ENCODE assay signal across 26 cellular contexts in the genomic region with DNA sequence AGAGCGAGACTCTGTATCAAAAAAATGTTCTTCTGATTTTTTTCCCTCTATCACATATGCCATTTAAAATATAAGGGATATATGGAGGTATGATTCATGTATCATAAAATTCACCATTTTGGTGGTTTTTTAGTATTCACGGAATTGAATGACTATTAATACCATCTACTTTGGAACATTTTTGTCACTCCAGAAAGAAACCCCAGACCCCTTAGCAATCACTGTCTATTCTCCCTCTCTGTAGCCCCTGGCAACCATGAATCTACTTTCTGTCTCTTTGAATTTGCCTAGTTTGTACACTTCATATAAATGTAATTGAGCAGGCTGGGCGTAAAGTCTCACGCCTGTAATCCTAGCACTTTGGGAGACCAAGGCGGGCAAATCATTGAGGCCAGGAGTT.
DNase-seq lines count a peak whose midpoint lies in the region; ATAC-seq, FAIRE-seq and TF ChIP-seq lines count a peak whose summit lies in the region.
"Had no signal": no experiment of that assay in that cellular context is flagged by ENCODE, and none has a peak within 500 bp of the region (broad histone marks: within the 10 kb centered on the region; RNA-seq: fewer than 3 reads in every experiment).

No MANE protein-coding gene starts in this region.

- no peaks in the 10 kb centered on the region for H3K9me3 Mint-ChIP-seq in astrocyte (ENCODE audit: unreplicated experiment)
- H3K9me3 Mint-ChIP-seq: CD4-positive, CD25-positive, alpha-beta regulatory T cell had no signal

- intact Hi-C loops in left cardiac atrium (cut with DNase I) (loop anchor here in 1 of 2 donors (10.0 kb wide), 1 partner anchor 53 kb away; no protein-coding TSS in a partner anchor), lower lobe of right lung (cut with DNase I) (no loop called here)

- peak overlapping the region; percentile 31 for H3K27ac ChIP-seq in astrocyte (ENCODE audit: low read depth, low read length)
- no peak overlapping the region for H3K27ac ChIP-seq in lower lobe of right lung
- H3K27ac ChIP-seq: A549 had no signal

- H3K27ac Mint-ChIP-seq in astrocyte (ENCODE audit: unreplicated experiment), result peak overlapping the region; percentile 34
- H3K27ac Mint-ChIP-seq: CD4-positive, CD25-positive, alpha-beta regulatory T cell had no signal

- no peak for ATAC-seq in left cardiac atrium
- no peak for ATAC-seq in lower lobe of right lung
- ATAC-seq: A549, HCT116 had no signal

- FAIRE-seq in astrocyte (lab: Jason Lieb, UNC), result no peak
- FAIRE-seq: A549, GM12891, RCC 7860 had no signal

- peaks cover 16% of the 10 kb centered on the region for H3K4me1 Mint-ChIP-seq in astrocyte (ENCODE audit: low read depth, unreplicated experiment)

- DNase-seq in AG10803 (ENCODE audit: low read depth), result peak; percentile 30
- peak; percentile 59 for DNase-seq in ELR (ENCODE audit: low read depth)
- DNase-seq in astrocyte (ENCODE audit: low read depth), result peak; percentile 50
- peak; percentile 67 for DNase-seq in iris pigment epithelial cell (ENCODE audit: low read depth)
- DNase-seq in left cardiac atrium, result no peak
- no peak for DNase-seq in lower lobe of right lung
- no peak for DNase-seq in inferior parietal cortex (ENCODE audit: extremely low spot score)
- DNase-seq in kidney glomerular epithelial cell (lab: John Stamatoyannopoulos, UW), result no peak
- DNase-seq: BE2C; CD4-positive, CD25-positive, alpha-beta regulatory T cell; DMS79; GOT3; Kasumi-1; MG63; NCI-H1417; NCI-H1694 treated with DMSO at 0.1 percent for 48 hours; NCI-H2081 treated with DMSO at 0.1 percent for 48 hours; NCI-H2171 treated with DMSO at 0.1 percent for 48 hours; NCI-H524 treated with DMSO at 0.1 percent for 48 hours; NCI-H82; OCI-M1; Right ventricle myocardium superior had no signal

- no peak overlapping the region for H3K4me3 Mint-ChIP-seq in astrocyte (ENCODE audit: unreplicated experiment)
- H3K4me3 Mint-ChIP-seq: CD4-positive, CD25-positive, alpha-beta regulatory T cell had no signal

- peak overlapping the region; percentile 40 for H3K4me2 ChIP-seq in astrocyte (ENCODE audit: low read length)
- H3K4me2 ChIP-seq: A549 had no signal

- H3K79me2 ChIP-seq in astrocyte (ENCODE audit: insufficient read depth, low read length), result peaks cover 65% of the 10 kb centered on the region

- H3K9ac ChIP-seq in astrocyte (ENCODE audit: low read length), result no peak overlapping the region

- H3K27me3 Mint-ChIP-seq in astrocyte (ENCODE audit: low read depth, unreplicated experiment), result no peaks in the 10 kb centered on the region
- H3K27me3 Mint-ChIP-seq: CD4-positive, CD25-positive, alpha-beta regulatory T cell had no signal

- H4K20me1 ChIP-seq in astrocyte (ENCODE audit: insufficient read depth, low read length), result peaks cover 39% of the 10 kb centered on the region

- H3K4me3 ChIP-seq in AG10803 (ENCODE audit: low read length), result no peak overlapping the region
- H3K4me3 ChIP-seq in astrocyte (ENCODE audit: insufficient read depth, low read depth, low read length), result no peak overlapping the region
- H3K4me3 ChIP-seq in lower lobe of right lung, result no peak overlapping the region
- H3K4me3 ChIP-seq: A549, MG63 had no signal

- no peak overlapping the region for H2AFZ ChIP-seq in astrocyte (ENCODE audit: low read depth, low read length)

- H3K27me3 ChIP-seq in astrocyte (ENCODE audit: insufficient read depth, low read length) (no peaks in the 10 kb centered on the region), lower lobe of right lung (ENCODE audit: low read depth) (no peaks in the 10 kb centered on the region)
- H3K27me3 ChIP-seq: BE2C, MG63 had no signal

- H3K36me3 Mint-ChIP-seq in astrocyte (ENCODE audit: low read depth, unreplicated experiment), result no peaks in the 10 kb centered on the region
- H3K36me3 Mint-ChIP-seq: CD4-positive, CD25-positive, alpha-beta regulatory T cell had no signal

- TF ChIP-seq CTCF in AG10803 (conservative IDR thresholded peaks at IDR 0.05; ENCODE audit: low read length), result no peak
- no peak for TF ChIP-seq CTCF in astrocyte (IDR thresholded peaks at IDR 0.05; ENCODE audit: insufficient read depth, low read depth, low read length)
- no peak for TF ChIP-seq CTCF in lower lobe of right lung (IDR thresholded peaks at IDR 0.05)

- H3K36me3 ChIP-seq in astrocyte (ENCODE audit: insufficient read depth, low read length) (no peaks in the 10 kb centered on the region), lower lobe of right lung (no peaks in the 10 kb centered on the region)
- H3K36me3 ChIP-seq: BE2C, MG63 had no signal

- H3K4me1 ChIP-seq in astrocyte (ENCODE audit: insufficient read depth, low read length), result peaks cover 14% of the 10 kb centered on the region
- H3K4me1 ChIP-seq in lower lobe of right lung, result peaks cover 9% of the 10 kb centered on the region

- H3K9me3 ChIP-seq in astrocyte (ENCODE audit: insufficient read depth, low read depth, low read length) (no peaks in the 10 kb centered on the region), lower lobe of right lung (no peaks in the 10 kb centered on the region)
- H3K9me3 ChIP-seq: A549, BE2C, MG63 had no signal

Comparison
In these comparisons a context has a peak if more than half of its experiments do, and no peak if none do; other contexts are left out.
1. DNase-seq: peak in AG10803 (single experiment), ELR (single experiment), astrocyte (single experiment) and iris pigment epithelial cell (single experiment); none in left cardiac atrium (single experiment), lower lobe of right lung (single experiment), inferior parietal cortex (single experiment) and kidney glomerular epithelial cell (single experiment).